1 cellular context compared by ENCODE assay signal in the genomic region with DNA sequence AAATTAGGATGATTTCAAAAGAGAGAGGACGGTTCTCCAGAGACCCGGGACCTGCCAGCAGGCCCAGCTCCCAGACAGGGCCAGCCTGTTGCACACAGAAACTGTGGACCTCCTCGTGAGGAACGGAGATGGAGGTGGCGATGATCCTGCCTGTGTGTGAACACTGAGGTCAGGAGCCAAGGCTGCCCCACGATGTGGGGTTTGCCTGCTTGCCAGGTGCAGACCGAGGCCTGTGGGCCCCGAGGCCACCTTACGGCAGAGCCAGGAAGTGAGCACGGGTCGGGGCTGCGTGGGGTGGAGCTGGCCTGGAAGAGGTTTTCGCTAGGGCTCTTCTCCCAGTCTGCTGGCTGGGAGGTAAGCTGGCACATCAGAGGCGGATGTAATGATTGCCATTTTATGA.
TF ChIP-seq lines count a peak whose summit lies in the region.

No MANE protein-coding gene starts in this region.

TF ChIP-seq in H1, 55 proteins besides CTCF, POLR2A, EP300 and RAD21:
- TF ChIP-seq HDAC6 (IDR thresholded peaks at IDR 0.05; ENCODE audit: low read depth, low read length): no peak
- no peak for TF ChIP-seq POLR2AphosphoS5 (IDR thresholded peaks at IDR 0.05; ENCODE audit: low read depth, low read length)
- TF ChIP-seq ZNF274 (IDR thresholded peaks at IDR 0.05; ENCODE audit: borderline replicate concordance, extremely low read depth, low read length): no peak
- TF ChIP-seq SP4 (IDR thresholded peaks at IDR 0.05; ENCODE audit: low read length): no peak
- no peak for TF ChIP-seq RBBP5 (IDR thresholded peaks at IDR 0.05; ENCODE audit: borderline replicate concordance, low read depth, low read length)
- no peak for TF ChIP-seq CEBPB (IDR thresholded peaks at IDR 0.05; ENCODE audit: low read depth, low read length)
- no peak for TF ChIP-seq TBP (IDR thresholded peaks at IDR 0.05; ENCODE audit: low read depth, low read length)
- TF ChIP-seq KDM1A (IDR thresholded peaks at IDR 0.05; ENCODE audit: borderline replicate concordance, low read length): no peak
- TF ChIP-seq CBX8 (IDR thresholded peaks at IDR 0.05; ENCODE audit: borderline replicate concordance, low read depth, low read length): no peak
- no peak for TF ChIP-seq CHD2 (IDR thresholded peaks at IDR 0.05; ENCODE audit: low read length)
- no peak for TF ChIP-seq KDM5A (IDR thresholded peaks at IDR 0.05; ENCODE audit: low read length)
- TF ChIP-seq JUN (IDR thresholded peaks at IDR 0.05; ENCODE audit: low read depth, low read length): no peak
TF ChIP-seq in H1: peak in this region for 0.
